In the genomic region with DNA sequence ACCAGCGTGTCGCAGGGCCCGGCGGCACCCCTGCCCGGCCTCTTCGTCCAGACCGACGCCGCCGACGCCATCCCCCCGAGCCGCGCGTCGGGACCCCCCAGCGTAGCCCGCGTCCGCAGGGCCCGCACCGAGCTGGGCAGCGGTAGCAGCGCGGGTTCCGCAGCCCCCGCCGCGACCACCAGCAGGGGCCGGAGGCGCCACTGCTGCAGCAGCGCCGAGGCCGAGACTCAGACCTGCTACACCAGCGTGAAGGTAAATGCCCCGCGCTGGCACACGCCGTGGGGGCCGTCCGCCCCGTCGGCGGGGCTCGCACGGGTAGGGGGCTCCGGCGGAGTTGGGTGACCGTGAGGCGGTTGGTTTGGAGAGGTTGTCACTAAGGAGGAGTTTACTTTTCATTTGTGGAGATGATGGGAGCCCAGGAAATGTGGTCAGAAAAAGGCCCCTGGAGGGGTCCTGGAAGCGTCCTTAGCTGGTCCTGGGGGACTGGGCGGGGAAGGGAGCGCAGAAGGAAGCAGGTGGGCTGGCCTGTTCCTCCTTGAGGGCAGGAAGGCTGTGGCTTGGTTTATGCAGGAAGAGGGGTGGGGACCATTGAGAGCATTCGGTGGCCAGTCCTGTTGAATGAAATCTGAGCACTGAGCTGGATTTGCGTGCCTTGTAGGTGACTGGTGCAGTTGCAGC, we compare ENCODE assay signal across 1 cellular context.
TF ChIP-seq lines count a peak whose summit lies in the region.

No MANE protein-coding gene starts in this region.

TF ChIP-seq in H1, 55 proteins besides CTCF, POLR2A, EP300 and RAD21 (continued from another document):
- TF ChIP-seq EZH2 (IDR thresholded peaks at IDR 0.05; ENCODE audit: low read depth, low read length, severe bottlenecking) (peak; percentile 61), ASH2L (IDR thresholded peaks at IDR 0.05; ENCODE audit: low read length) (peak; percentile 57)
- TF ChIP-seq, protein P1, sequence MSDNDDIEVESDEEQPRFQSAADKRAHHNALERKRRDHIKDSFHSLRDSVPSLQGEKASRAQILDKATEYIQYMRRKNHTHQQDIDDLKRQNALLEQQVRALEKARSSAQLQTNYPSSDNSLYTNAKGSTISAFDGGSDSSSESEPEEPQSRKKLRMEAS (IDR thresholded peaks at IDR 0.05) = peak; percentile 35; the same call in 1 of the 2 replicates
